8 cellular contexts compared by ENCODE assay signal in the genomic region with DNA sequence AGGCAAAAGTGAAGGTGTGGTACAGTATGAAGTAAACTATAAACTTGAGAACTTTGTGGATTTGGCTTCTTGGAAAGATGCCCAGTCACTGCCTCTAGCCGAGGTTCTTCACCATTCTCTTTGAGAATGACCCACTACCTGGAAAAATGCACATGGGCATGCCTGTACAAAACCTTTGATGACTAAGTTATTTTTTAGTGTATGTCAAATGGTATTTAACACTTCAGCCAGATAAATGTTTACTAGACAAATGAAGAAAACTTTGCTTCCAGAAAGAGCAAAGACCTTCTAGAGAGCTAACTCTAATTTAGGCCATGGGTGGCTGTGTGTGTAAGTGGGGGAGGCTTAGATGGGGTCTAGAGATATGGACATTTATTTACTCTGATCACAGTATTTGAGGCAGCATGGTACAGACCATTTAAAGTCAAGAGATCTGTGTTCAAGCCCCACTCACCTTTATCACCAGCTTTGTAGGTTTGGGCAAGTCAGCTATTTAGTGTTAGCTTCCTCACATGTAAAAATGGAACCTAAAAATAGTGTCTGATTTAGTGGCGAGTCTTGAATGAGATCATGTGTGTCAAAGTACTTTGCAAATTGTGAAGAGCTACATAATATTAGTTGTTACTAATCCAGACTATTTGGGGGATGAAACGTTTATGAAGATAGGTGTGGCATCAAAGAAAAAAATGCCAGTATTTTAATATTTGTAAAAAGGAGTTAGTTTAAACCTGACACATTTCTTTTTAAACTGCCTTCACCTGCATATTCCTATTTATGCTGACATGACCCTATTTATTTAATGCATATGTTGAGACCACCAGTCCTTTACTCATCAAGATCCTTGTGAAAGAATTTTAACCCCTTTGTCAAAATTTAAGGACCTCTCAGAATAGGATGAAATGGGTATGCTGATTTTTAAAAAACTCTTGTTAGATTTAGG. TPM values are rescaled to one million over a fixed set of nuclear protein-coding genes. Genes with fewer than 3 reads are reported as not detected.
DNase-seq lines count a peak whose midpoint lies in the region; ATAC-seq lines count a peak whose summit lies in the region.

No MANE protein-coding gene starts in this region.

- ATAC-seq in GM19455 (IDR thresholded peaks at IDR 0.05; ENCODE audit: unreplicated experiment) (no peak), HG03135 (IDR thresholded peaks at IDR 0.05; ENCODE audit: unreplicated experiment) (no peak)

- POLR2A ChIA-PET in CD8-positive, alpha-beta memory T cell (lab: Charles Lee) = interaction anchor here (0.9 to 1.5 kb wide), 2 partner anchors 20 to 26 kb away, joined by 3 to 9 read pairs; a partner anchor contains a TSS

- no peak for DNase-seq in CD8-positive, alpha-beta memory T cell
- DNase-seq in KBM-7 = peak; percentile 50
- peak; percentile 87 for DNase-seq in astrocyte of the hippocampus (ENCODE audit: low read depth, low spot score)
- DNase-seq in kidney glomerular epithelial cell (lab: John Stamatoyannopoulos, UW) = peak; percentile 78
- no peak for DNase-seq in DMS153 treated with DMSO at 0.1 percent for 48 hours (lab: John Stamatoyannopoulos, UW; ENCODE audit: unreplicated experiment)

- H3K36me3 ChIP-seq in CD8-positive, alpha-beta memory T cell (ENCODE audit: insufficient read depth, low read length) = peaks cover 4% of the 10 kb centered on the region
- no peaks in the 10 kb centered on the region for H3K36me3 ChIP-seq in thymus (ENCODE audit: control insufficient read depth, insufficient read depth)

- no peaks in the 10 kb centered on the region for H3K9me3 Mint-ChIP-seq in CD8-positive, alpha-beta memory T cell

- no peaks in the 10 kb centered on the region for H3K27me3 ChIP-seq in CD8-positive, alpha-beta memory T cell (ENCODE audit: insufficient read depth, low read length, poor library complexity, severe bottlenecking)
- H3K27me3 ChIP-seq in thymus (ENCODE audit: control insufficient read depth, insufficient read depth) = no peaks in the 10 kb centered on the region

- H3K27ac ChIP-seq in CD8-positive, alpha-beta memory T cell (ENCODE audit: low read depth, low read length) = peak overlapping the region; percentile 68
- peak overlapping the region; percentile 56 for H3K27ac ChIP-seq in thymus (ENCODE audit: low read depth)

- CTCF ChIA-PET in CD8-positive, alpha-beta memory T cell (lab: Charles Lee) = interaction anchor here (1.7 kb wide), 1 partner anchor 11 kb away, joined by 4 read pairs; no protein-coding TSS in a partner anchor

- 48% methylated on average over 3 of the region's 3 CpGs for WGBS in thymus

- H3K36me3 Mint-ChIP-seq in CD8-positive, alpha-beta memory T cell = peaks cover 4 to 13% (median 4%) of the 10 kb centered on the region in 3 donors

- H3K4me3 Mint-ChIP-seq in CD8-positive, alpha-beta memory T cell = peak overlapping the region; percentile 18 to 88 (median 45)

- in situ Hi-C loops in KBM-7 (cut with MboI; ENCODE audit: low pct_unique_long_range_greater_than_20kb, low sequenced_read_pairs) = no loop called here

- H3K27ac Mint-ChIP-seq in CD8-positive, alpha-beta memory T cell = peak overlapping the region; percentile 62 to 88 (median 76)

- peaks cover 65 to 80% (median 73%) of the 10 kb centered on the region in 3 donors for H3K4me1 Mint-ChIP-seq in CD8-positive, alpha-beta memory T cell

- H3K4me1 ChIP-seq in CD8-positive, alpha-beta memory T cell (ENCODE audit: insufficient read depth, low read length) = peaks cover 54% of the 10 kb centered on the region
- peaks cover 13% of the 10 kb centered on the region for H3K4me1 ChIP-seq in thymus (ENCODE audit: control insufficient read depth, insufficient read depth, low read length)

- H3K27me3 Mint-ChIP-seq in CD8-positive, alpha-beta memory T cell = no peaks in the 10 kb centered on the region

- no peak overlapping the region for H3K4me3 ChIP-seq in CD8-positive, alpha-beta memory T cell (ENCODE audit: low read length)
- H3K4me3 ChIP-seq in thymus (ENCODE audit: low read length) = no peak overlapping the region

- no peaks in the 10 kb centered on the region for H3K9me3 ChIP-seq in CD8-positive, alpha-beta memory T cell (ENCODE audit: low read length)
- no peaks in the 10 kb centered on the region for H3K9me3 ChIP-seq in thymus (ENCODE audit: control insufficient read depth)

RNA-seq across cellular contexts. Expression of a gene that starts 20.2 kb away (rescaled TPM):
- total RNA-seq in CD8-positive, alpha-beta memory T cell = 10 to 100 TPM; 61.3 to 61.6 TPM
- 51.3 TPM for polyA plus RNA-seq in CD8-positive, alpha-beta memory T cell
- 39.1 TPM for polyA plus RNA-seq in thymus

RNA-seq across cellular contexts. Expression of a gene that starts 46.3 kb away (rescaled TPM):
- 1 to 10 TPM; 1.4 to 1.7 TPM for total RNA-seq in CD8-positive, alpha-beta memory T cell
- polyA plus RNA-seq in CD8-positive, alpha-beta memory T cell = 5.4 TPM
- polyA plus RNA-seq in thymus = 2.1 TPM

Comparison
In these comparisons a context has a peak if more than half of its experiments do, and no peak if none do; other contexts are left out.
1. DNase-seq: peak in KBM-7 (single experiment), astrocyte of the hippocampus (single experiment) and kidney glomerular epithelial cell (single experiment); none in CD8-positive, alpha-beta memory T cell (0 of 5) and DMS153 treated with DMSO at 0.1 percent for 48 hours (single experiment).